In genomic region chr18:13147146-13147545, GRCh38 we compare ENCODE assay signal across 16 cellular contexts.
DNase-seq lines count a peak whose midpoint lies in the region; ATAC-seq and TF ChIP-seq lines count a peak whose summit lies in the region.
"Had no signal": no experiment of that assay in that cellular context is flagged by ENCODE, and none has a peak within 500 bp of the region (broad histone marks: within the 10 kb centered on the region; RNA-seq: fewer than 3 reads in every experiment).

No MANE protein-coding gene starts in this region.

- intact Hi-C loops in CD14-positive monocyte (cut with micrococcal nuclease) (loop anchor here in 1 of 2 donors (10.0 kb wide), 1 partner anchor 152 kb away; the partner anchor contains the start of gene CEP192), dorsolateral prefrontal cortex (cut with DNase I) (no loop called here)

- peaks cover 18 to 28% (median 22%) of the 10 kb centered on the region in 7 donors for H3K9me3 Mint-ChIP-seq in CD14-positive monocyte

- H3K4me3 ChIP-seq in choroid plexus epithelial cell (ENCODE audit: low read depth, low read length) = no peak overlapping the region
- H3K4me3 ChIP-seq in dorsolateral prefrontal cortex = no peak overlapping the region
- H3K4me3 ChIP-seq: gastrocnemius medialis, prostate gland had no signal

- DNase-seq in CD14-positive monocyte (ENCODE audit: low spot score) (no peak), MV-4-11 (lab: John Stamatoyannopoulos, UW) (peak; percentile 71), NCI-H526 treated with DMSO at 0.1 percent for 48 hours (lab: John Stamatoyannopoulos, UW) (peak; percentile 4), choroid plexus epithelial cell (ENCODE audit: low read depth) (peak; percentile 29), dermis blood vessel endothelial cell (no peak), dorsolateral prefrontal cortex (no peak), nucleus accumbens (lab: John Stamatoyannopoulos, UW) (no peak)
- DNase-seq: activated CD4-positive, alpha-beta T cell treated with anti-CD3 and anti-CD28 coated beads for 1 hour; effector memory CD4-positive, alpha-beta T cell; gastrocnemius medialis; midbrain; NCI-H446 treated with DMSO at 0.1 percent for 48 hours; stimulated activated naive CD4-positive, alpha-beta T cell treated with Interleukin-2 at 50 U/mL for 16 hours had no signal

- H3K4me3 Mint-ChIP-seq in CD14-positive monocyte = peak overlapping the region in 1 of 2 donors; percentile 71

- peaks cover 0 to 3% of the 10 kb centered on the region in 2 donors for H3K36me3 Mint-ChIP-seq in CD14-positive monocyte

- ATAC-seq in HG03196 (IDR thresholded peaks at IDR 0.05; ENCODE audit: unreplicated experiment) = no peak
- ATAC-seq: gastrocnemius medialis, SK-N-SH treated with all-trans-retinoic acid at 6 μM for 48 hours had no signal

- peaks cover 9% of the 10 kb centered on the region for H3K4me1 Mint-ChIP-seq in CD14-positive monocyte

- H3K27ac Mint-ChIP-seq in CD14-positive monocyte = peak overlapping the region in 4 of 7 donors; percentile 2 to 22 (median 18)

- TF ChIP-seq CTCF in CD14-positive monocyte (IDR thresholded peaks at IDR 0.05) = no peak
- TF ChIP-seq CTCF in choroid plexus epithelial cell (conservative IDR thresholded peaks at IDR 0.05; ENCODE audit: low read depth, low read length) = no peak
- TF ChIP-seq CTCF in dorsolateral prefrontal cortex (IDR thresholded peaks at IDR 0.05 in 54 of 56, conservative IDR thresholded peaks at IDR 0.05 in 2 of 56; ENCODE audit: low read depth in 1 of 56, partially characterized antibody in 56 of 56) = no peak

- H3K27me3 ChIP-seq in dorsolateral prefrontal cortex = no peaks in the 10 kb centered on the region
- H3K27me3 ChIP-seq: gastrocnemius medialis had no signal

- no peak overlapping the region for H3K27ac ChIP-seq in dorsolateral prefrontal cortex
- H3K27ac ChIP-seq: gastrocnemius medialis, prostate gland had no signal

- peaks cover 0 to 3% (median 1%) of the 10 kb centered on the region in 3 donors for H3K27me3 Mint-ChIP-seq in CD14-positive monocyte (ENCODE audit: low read depth in 3 of 3)

Comparison
In these comparisons a context has a peak if more than half of its experiments do, and no peak if none do; other contexts are left out.
1. DNase-seq: peak in MV-4-11 (single experiment), NCI-H526 treated with DMSO at 0.1 percent for 48 hours (single experiment) and choroid plexus epithelial cell (single experiment); none in CD14-positive monocyte (single experiment), dermis blood vessel endothelial cell (single experiment), dorsolateral prefrontal cortex (0 of 10) and nucleus accumbens (0 of 56).